ENCODE assay signal across 22 cellular contexts in genomic region chr10:6386960-6387359, GRCh38.
A peak's percentile ranks its signal among the peaks of the same experiment; 100 is the strongest.
DNase-seq lines count a peak whose midpoint lies in the region; ATAC-seq, FAIRE-seq and TF ChIP-seq lines count a peak whose summit lies in the region.
"Had no signal": no experiment of that assay in that cellular context is flagged by ENCODE, and none has a peak within 500 bp of the region (broad histone marks: within the 10 kb centered on the region; RNA-seq: fewer than 3 reads in every experiment).

No MANE protein-coding gene starts in this region.

- intact Hi-C loops in natural killer cell (cut with micrococcal nuclease) (no loop called here), CD14-positive monocyte (cut with micrococcal nuclease) (loop anchor here in 1 of 2 donors (1.0 kb wide), 1 partner anchor 9 kb away; no protein-coding TSS in a partner anchor), right cardiac atrium (cut with DNase I) (no loop called here)

- H3K9me3 Mint-ChIP-seq in natural killer cell treated with Interleukin-12 subunit alpha and Interleukin-12 subunit beta and Interleukin-15 and Interleukin-18, amount 100 ng/mL, for 72 hours, result peaks cover 3% of the 10 kb centered on the region
- peaks cover 5 to 9% of the 10 kb centered on the region in 2 donors for H3K9me3 Mint-ChIP-seq in natural killer cell
- peaks cover 8 to 23% (median 17%) of the 10 kb centered on the region in 7 donors for H3K9me3 Mint-ChIP-seq in CD14-positive monocyte

- TF ChIP-seq CTCF in natural killer cell (IDR thresholded peaks at IDR 0.05) (no peak), CD14-positive monocyte (IDR thresholded peaks at IDR 0.05) (no peak)

- no peak for DNase-seq in natural killer cell treated with Interleukin-12 subunit alpha and Interleukin-12 subunit beta and Interleukin-15 and Interleukin-18, amount 100 ng/mL, for 72 hours (ENCODE audit: low spot score)
- DNase-seq in natural killer cell (no peak), HTR-8/SVneo (ENCODE audit: insufficient read length, low spot score) (no peak), urothelium cell line (ENCODE audit: low spot score) (no peak), CD14-positive monocyte (ENCODE audit: low spot score) (no peak), right cardiac atrium (no peak), NCI-H345 treated with DMSO at 0.1 percent for 48 hours (lab: John Stamatoyannopoulos, UW; ENCODE audit: unreplicated experiment) (no peak)
- DNase-seq: CD4-positive, CD25-positive, alpha-beta regulatory T cell; CD8-positive, alpha-beta memory T cell; COR-L47; GOT3; H7; IMR-90; KBM-7 had no signal

- no peak overlapping the region for H3K4me3 Mint-ChIP-seq in natural killer cell treated with Interleukin-12 subunit alpha and Interleukin-12 subunit beta and Interleukin-15 and Interleukin-18, amount 100 ng/mL, for 72 hours
- no peak overlapping the region for H3K4me3 Mint-ChIP-seq in natural killer cell
- H3K4me3 Mint-ChIP-seq in CD14-positive monocyte, result no peak overlapping the region
- H3K4me3 Mint-ChIP-seq: B cell; CD4-positive, CD25-positive, alpha-beta regulatory T cell; CD8-positive, alpha-beta memory T cell had no signal

- no peak overlapping the region for H3K27ac Mint-ChIP-seq in natural killer cell treated with Interleukin-12 subunit alpha and Interleukin-12 subunit beta and Interleukin-15 and Interleukin-18, amount 100 ng/mL, for 72 hours
- H3K27ac Mint-ChIP-seq in natural killer cell (no peak overlapping the region), CD14-positive monocyte (peak overlapping the region in 2 of 7 donors; percentile 32 to 67)
- H3K27ac Mint-ChIP-seq: B cell had no signal

- WGBS in right cardiac atrium, result 93% methylated on average over 5 of the region's 5 CpGs

- H3K4me3 ChIP-seq in right cardiac atrium (ENCODE audit: low read length), result no peak overlapping the region
- H3K4me3 ChIP-seq: BLaER1 treated with 17β-estradiol and CSF1 and Interleukin-3, amounts not matched to agents 10 nM and 100 nM had no signal

- peaks cover 24% of the 10 kb centered on the region for H3K36me3 Mint-ChIP-seq in natural killer cell treated with Interleukin-12 subunit alpha and Interleukin-12 subunit beta and Interleukin-15 and Interleukin-18, amount 100 ng/mL, for 72 hours
- H3K36me3 Mint-ChIP-seq in natural killer cell (peaks cover 14% of the 10 kb centered on the region), CD14-positive monocyte (peaks cover 2 to 5% of the 10 kb centered on the region in 2 donors)

- H3K27ac ChIP-seq in cingulate gyrus (ENCODE audit: low read depth, low read length) (peak overlapping the region; percentile 1), right cardiac atrium (ENCODE audit: low read length) (no peak overlapping the region)

- no peaks in the 10 kb centered on the region for H3K27me3 Mint-ChIP-seq in natural killer cell treated with Interleukin-12 subunit alpha and Interleukin-12 subunit beta and Interleukin-15 and Interleukin-18, amount 100 ng/mL, for 72 hours
- H3K27me3 Mint-ChIP-seq in natural killer cell (ENCODE audit: low read depth in 2 of 2), result peaks cover 2 to 6% of the 10 kb centered on the region in 2 donors
- peaks cover 0 to 3% (median 3%) of the 10 kb centered on the region in 3 donors for H3K27me3 Mint-ChIP-seq in CD14-positive monocyte (ENCODE audit: low read depth in 3 of 3)
- H3K27me3 Mint-ChIP-seq: B cell; CD8-positive, alpha-beta memory T cell had no signal

- peaks cover 9 to 10% of the 10 kb centered on the region in 2 donors for H3K4me1 Mint-ChIP-seq in natural killer cell treated with Interleukin-12 subunit alpha and Interleukin-12 subunit beta and Interleukin-15 and Interleukin-18, amount 100 ng/mL, for 72 hours (ENCODE audit: low read depth in 2 of 2)
- H3K4me1 Mint-ChIP-seq in natural killer cell, result peaks cover 0 to 8% of the 10 kb centered on the region in 2 donors
- peaks cover 55% of the 10 kb centered on the region for H3K4me1 Mint-ChIP-seq in CD14-positive monocyte

- ATAC-seq in natural killer cell treated with Interleukin-12 subunit alpha and Interleukin-12 subunit beta and Interleukin-15 and Interleukin-18, amount 100 ng/mL, for 72 hours, result peak; percentile 6 to 21
- ATAC-seq in natural killer cell (no peak), right cardiac atrium (no peak)
- ATAC-seq: HCT116 had no signal

- H3K27me3 ChIP-seq in right cardiac atrium (ENCODE audit: control insufficient read depth, insufficient read depth), result no peaks in the 10 kb centered on the region
- H3K27me3 ChIP-seq: BLaER1 treated with 17β-estradiol and CSF1 and Interleukin-3, amounts not matched to agents 10 nM and 100 nM had no signal

- FAIRE-seq in HTR-8/SVneo (lab: Jason Lieb, UNC), result peak; percentile 96
- peak; percentile 92 for FAIRE-seq in urothelium cell line (lab: Jason Lieb, UNC)
- FAIRE-seq: D721Med, G401.6, GM12892, GM18507 had no signal

- no peaks in the 10 kb centered on the region for H3K4me1 ChIP-seq in right cardiac atrium (ENCODE audit: control insufficient read depth, insufficient read depth, low read length)

- peaks cover 7% of the 10 kb centered on the region for H3K9me3 ChIP-seq in right cardiac atrium (ENCODE audit: control insufficient read depth, low read length)

Comparison
In these comparisons a context has a peak if more than half of its experiments do, and no peak if none do; other contexts are left out.
1. ATAC-seq: peak in natural killer cell treated with Interleukin-12 subunit alpha and Interleukin-12 subunit beta and Interleukin-15 and Interleukin-18, amount 100 ng/mL, for 72 hours (2 of 2); none in natural killer cell (0 of 3) and right cardiac atrium (0 of 2).